In the genomic region with DNA sequence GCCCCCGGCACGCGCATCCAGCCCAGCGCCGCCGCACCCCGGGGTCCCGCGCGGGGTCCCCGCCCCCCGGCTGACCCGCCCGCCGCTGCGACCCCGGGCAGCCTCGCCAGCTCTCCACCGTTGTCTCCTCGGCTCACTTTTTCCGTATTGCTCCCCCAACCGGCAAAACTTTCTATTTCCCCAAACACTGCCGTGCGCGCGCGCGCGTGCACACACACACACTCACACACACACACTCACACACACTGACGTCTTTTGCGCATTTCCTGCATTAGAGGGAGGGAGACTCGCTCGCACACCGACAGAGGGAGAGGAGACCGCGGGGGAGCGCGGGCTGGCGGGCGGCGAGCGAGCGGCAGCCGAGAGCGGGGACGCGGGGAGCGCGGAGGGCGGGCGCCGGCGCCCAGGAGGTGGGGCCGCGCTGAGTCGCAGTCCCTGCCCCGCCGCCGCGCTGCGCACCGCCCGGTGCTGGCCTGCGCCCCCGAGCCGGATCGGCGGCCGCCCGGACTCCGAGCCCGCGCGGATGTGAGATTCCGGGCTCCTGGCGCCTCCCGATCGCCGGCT, we compare ENCODE assay signal across 1 cellular context.
TF ChIP-seq lines count a peak whose summit lies in the region.

No MANE protein-coding gene starts in this region.

TF ChIP-seq in HepG2, 621 proteins besides CTCF, POLR2A, EP300 and RAD21 (continued from another document):
- TF ChIP-seq, protein P1, sequence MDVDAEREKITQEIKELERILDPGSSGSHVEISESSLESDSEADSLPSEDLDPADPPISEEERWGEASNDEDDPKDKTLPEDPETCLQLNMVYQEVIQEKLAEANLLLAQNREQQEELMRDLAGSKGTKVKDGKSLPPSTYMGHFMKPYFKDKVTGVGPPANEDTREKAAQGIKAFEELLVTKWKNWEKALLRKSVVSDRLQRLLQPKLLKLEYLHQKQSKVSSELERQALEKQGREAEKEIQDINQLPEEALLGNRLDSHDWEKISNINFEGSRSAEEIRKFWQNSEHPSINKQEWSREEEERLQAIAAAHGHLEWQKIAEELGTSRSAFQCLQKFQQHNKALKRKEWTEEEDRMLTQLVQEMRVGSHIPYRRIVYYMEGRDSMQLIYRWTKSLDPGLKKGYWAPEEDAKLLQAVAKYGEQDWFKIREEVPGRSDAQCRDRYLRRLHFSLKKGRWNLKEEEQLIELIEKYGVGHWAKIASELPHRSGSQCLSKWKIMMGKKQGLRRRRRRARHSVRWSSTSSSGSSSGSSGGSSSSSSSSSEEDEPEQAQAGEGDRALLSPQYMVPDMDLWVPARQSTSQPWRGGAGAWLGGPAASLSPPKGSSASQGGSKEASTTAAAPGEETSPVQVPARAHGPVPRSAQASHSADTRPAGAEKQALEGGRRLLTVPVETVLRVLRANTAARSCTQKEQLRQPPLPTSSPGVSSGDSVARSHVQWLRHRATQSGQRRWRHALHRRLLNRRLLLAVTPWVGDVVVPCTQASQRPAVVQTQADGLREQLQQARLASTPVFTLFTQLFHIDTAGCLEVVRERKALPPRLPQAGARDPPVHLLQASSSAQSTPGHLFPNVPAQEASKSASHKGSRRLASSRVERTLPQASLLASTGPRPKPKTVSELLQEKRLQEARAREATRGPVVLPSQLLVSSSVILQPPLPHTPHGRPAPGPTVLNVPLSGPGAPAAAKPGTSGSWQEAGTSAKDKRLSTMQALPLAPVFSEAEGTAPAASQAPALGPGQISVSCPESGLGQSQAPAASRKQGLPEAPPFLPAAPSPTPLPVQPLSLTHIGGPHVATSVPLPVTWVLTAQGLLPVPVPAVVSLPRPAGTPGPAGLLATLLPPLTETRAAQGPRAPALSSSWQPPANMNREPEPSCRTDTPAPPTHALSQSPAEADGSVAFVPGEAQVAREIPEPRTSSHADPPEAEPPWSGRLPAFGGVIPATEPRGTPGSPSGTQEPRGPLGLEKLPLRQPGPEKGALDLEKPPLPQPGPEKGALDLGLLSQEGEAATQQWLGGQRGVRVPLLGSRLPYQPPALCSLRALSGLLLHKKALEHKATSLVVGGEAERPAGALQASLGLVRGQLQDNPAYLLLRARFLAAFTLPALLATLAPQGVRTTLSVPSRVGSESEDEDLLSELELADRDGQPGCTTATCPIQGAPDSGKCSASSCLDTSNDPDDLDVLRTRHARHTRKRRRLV (CRISPR knock-in tag; IDR thresholded peaks at IDR 0.05) = no peak
- peak; percentile 77; the same call in 1 of the 2 replicates for TF ChIP-seq RFXAP (CRISPR knock-in tag; IDR thresholded peaks at IDR 0.05; ENCODE audit: borderline replicate concordance)
- no peak for TF ChIP-seq ARNT (IDR thresholded peaks at IDR 0.05)
- TF ChIP-seq ZNF24 (IDR thresholded peaks at IDR 0.05) = no peak
- 0 out of 2 replicates have a peak, but pooled peaks have one; percentile 15 for TF ChIP-seq ZNF564 (CRISPR knock-in tag; IDR thresholded peaks at IDR 0.05)
- TF ChIP-seq ZNF333 (CRISPR knock-in tag; IDR thresholded peaks at IDR 0.05; ENCODE audit: borderline replicate concordance) = no peak
- TF ChIP-seq, protein P2, sequence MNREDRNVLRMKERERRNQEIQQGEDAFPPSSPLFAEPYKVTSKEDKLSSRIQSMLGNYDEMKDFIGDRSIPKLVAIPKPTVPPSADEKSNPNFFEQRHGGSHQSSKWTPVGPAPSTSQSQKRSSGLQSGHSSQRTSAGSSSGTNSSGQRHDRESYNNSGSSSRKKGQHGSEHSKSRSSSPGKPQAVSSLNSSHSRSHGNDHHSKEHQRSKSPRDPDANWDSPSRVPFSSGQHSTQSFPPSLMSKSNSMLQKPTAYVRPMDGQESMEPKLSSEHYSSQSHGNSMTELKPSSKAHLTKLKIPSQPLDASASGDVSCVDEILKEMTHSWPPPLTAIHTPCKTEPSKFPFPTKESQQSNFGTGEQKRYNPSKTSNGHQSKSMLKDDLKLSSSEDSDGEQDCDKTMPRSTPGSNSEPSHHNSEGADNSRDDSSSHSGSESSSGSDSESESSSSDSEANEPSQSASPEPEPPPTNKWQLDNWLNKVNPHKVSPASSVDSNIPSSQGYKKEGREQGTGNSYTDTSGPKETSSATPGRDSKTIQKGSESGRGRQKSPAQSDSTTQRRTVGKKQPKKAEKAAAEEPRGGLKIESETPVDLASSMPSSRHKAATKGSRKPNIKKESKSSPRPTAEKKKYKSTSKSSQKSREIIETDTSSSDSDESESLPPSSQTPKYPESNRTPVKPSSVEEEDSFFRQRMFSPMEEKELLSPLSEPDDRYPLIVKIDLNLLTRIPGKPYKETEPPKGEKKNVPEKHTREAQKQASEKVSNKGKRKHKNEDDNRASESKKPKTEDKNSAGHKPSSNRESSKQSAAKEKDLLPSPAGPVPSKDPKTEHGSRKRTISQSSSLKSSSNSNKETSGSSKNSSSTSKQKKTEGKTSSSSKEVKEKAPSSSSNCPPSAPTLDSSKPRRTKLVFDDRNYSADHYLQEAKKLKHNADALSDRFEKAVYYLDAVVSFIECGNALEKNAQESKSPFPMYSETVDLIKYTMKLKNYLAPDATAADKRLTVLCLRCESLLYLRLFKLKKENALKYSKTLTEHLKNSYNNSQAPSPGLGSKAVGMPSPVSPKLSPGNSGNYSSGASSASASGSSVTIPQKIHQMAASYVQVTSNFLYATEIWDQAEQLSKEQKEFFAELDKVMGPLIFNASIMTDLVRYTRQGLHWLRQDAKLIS (CRISPR knock-in tag; IDR thresholded peaks at IDR 0.05) = no peak
- no peak for TF ChIP-seq CHCHD3 (CRISPR knock-in tag; IDR thresholded peaks at IDR 0.05)
- no peak for TF ChIP-seq ZNF44 (CRISPR knock-in tag; IDR thresholded peaks at IDR 0.05)
- TF ChIP-seq ZNF761 (CRISPR knock-in tag; conservative IDR thresholded peaks at IDR 0.05) = no peak; the same call in 1 of the 2 replicates
- no peak for TF ChIP-seq SYNCRIP (IDR thresholded peaks at IDR 0.05; ENCODE audit: insufficient read depth, low read depth, low read length)
- peak; percentile 94 for TF ChIP-seq SALL1 (CRISPR knock-in tag; IDR thresholded peaks at IDR 0.05)
- no peak for TF ChIP-seq MAFG (CRISPR knock-in tag; IDR thresholded peaks at IDR 0.05)
- peak; percentile 62; the same call in 1 of the 2 replicates for TF ChIP-seq FOXK1 (CRISPR knock-in tag; IDR thresholded peaks at IDR 0.05; ENCODE audit: borderline replicate concordance, low read depth)
- TF ChIP-seq ZNF850 (CRISPR knock-in tag; conservative IDR thresholded peaks at IDR 0.05) = no peak
- peak; percentile 74; the same call in 1 of the 2 replicates for TF ChIP-seq ZNF510 (CRISPR knock-in tag; IDR thresholded peaks at IDR 0.05; ENCODE audit: low read depth)
- TF ChIP-seq SIX4 (CRISPR knock-in tag; IDR thresholded peaks at IDR 0.05) = peak; percentile 13; the same call in 1 of the 2 replicates
- TF ChIP-seq KMT2A (CRISPR knock-in tag; IDR thresholded peaks at IDR 0.05) = peak; percentile 78
